1 cellular context compared by ENCODE assay signal in the genomic region with DNA sequence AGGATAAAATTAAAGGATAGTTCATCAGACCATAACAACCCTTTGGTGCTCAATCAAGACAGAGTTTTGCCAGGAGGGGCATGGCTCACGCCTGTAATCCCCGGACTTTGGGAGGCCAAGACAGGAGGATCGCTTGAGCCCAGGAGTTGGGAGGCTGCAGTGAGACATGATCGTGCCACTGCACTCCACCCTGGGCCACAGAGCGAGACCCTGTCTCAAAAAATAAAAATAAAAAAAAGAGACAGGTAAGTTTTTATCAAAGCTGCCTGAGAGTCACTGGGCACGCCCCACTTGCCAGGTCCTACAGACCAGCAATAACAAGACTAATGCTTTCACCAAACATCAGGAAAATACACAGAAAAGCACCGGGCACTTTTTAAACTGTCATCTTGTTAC.
TF ChIP-seq lines count a peak whose summit lies in the region.

No MANE protein-coding gene starts in this region.

TF ChIP-seq in GM23338, 12 proteins besides CTCF, POLR2A, EP300 and RAD21 (continued from another document):
- TF ChIP-seq, protein P1, sequence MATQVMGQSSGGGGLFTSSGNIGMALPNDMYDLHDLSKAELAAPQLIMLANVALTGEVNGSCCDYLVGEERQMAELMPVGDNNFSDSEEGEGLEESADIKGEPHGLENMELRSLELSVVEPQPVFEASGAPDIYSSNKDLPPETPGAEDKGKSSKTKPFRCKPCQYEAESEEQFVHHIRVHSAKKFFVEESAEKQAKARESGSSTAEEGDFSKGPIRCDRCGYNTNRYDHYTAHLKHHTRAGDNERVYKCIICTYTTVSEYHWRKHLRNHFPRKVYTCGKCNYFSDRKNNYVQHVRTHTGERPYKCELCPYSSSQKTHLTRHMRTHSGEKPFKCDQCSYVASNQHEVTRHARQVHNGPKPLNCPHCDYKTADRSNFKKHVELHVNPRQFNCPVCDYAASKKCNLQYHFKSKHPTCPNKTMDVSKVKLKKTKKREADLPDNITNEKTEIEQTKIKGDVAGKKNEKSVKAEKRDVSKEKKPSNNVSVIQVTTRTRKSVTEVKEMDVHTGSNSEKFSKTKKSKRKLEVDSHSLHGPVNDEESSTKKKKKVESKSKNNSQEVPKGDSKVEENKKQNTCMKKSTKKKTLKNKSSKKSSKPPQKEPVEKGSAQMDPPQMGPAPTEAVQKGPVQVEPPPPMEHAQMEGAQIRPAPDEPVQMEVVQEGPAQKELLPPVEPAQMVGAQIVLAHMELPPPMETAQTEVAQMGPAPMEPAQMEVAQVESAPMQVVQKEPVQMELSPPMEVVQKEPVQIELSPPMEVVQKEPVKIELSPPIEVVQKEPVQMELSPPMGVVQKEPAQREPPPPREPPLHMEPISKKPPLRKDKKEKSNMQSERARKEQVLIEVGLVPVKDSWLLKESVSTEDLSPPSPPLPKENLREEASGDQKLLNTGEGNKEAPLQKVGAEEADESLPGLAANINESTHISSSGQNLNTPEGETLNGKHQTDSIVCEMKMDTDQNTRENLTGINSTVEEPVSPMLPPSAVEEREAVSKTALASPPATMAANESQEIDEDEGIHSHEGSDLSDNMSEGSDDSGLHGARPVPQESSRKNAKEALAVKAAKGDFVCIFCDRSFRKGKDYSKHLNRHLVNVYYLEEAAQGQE (IDR thresholded peaks at IDR 0.05; ENCODE audit: unreplicated experiment), result no peak
- TF ChIP-seq, protein P2, sequence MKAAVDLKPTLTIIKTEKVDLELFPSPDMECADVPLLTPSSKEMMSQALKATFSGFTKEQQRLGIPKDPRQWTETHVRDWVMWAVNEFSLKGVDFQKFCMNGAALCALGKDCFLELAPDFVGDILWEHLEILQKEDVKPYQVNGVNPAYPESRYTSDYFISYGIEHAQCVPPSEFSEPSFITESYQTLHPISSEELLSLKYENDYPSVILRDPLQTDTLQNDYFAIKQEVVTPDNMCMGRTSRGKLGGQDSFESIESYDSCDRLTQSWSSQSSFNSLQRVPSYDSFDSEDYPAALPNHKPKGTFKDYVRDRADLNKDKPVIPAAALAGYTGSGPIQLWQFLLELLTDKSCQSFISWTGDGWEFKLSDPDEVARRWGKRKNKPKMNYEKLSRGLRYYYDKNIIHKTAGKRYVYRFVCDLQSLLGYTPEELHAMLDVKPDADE (IDR thresholded peaks at IDR 0.05), result no peak
- no peak for TF ChIP-seq STAT1 (IDR thresholded peaks at IDR 0.05; ENCODE audit: unreplicated experiment)
- no peak for TF ChIP-seq ZNF331 (CRISPR knock-in tag; IDR thresholded peaks at IDR 0.05; ENCODE audit: low read depth)
